Comparison of ENCODE assay signal across 8 cellular contexts in the genomic region with DNA sequence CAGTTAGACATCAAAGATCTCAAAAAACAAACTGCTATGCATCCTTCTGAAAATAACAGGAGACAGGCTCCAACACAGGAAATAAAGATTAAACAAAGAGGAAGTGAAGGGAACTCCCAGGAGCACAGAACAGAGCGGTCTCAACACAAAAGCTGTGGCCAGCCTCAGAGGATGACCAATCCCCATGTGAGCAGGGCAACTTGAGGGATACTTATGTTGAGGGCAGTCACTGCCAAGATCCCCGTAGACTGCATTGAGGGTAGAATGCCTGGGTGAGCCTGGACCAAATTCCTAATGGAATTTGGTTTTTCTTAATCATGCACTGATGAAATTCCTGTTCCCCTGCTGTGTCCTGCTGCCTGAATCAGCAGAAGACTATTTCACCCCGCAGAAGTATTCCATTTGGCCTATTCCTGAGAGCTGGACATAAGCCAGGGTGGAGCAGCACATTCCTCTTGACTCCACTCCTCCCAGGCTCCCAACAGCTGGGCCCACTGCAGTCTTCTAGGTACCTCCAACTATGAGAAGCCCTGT. TPM values are rescaled to one million over a fixed set of nuclear protein-coding genes. Genes with fewer than 3 reads are reported as not detected.
DNase-seq lines count a peak whose midpoint lies in the region; ATAC-seq, FAIRE-seq and TF ChIP-seq lines count a peak whose summit lies in the region.

No MANE protein-coding gene starts in this region.

- peak; percentile 99 for FAIRE-seq in endothelial cell of umbilical vein (lab: Jason Lieb, UNC)

- BruUV-seq in OCI-LY7 (replicated peaks; lab: Mats Ljungman, UMichigan), result no TSS peak
- BruUV-seq in endothelial cell of umbilical vein (replicated peaks; lab: Mats Ljungman, UMichigan), result no TSS peak

- H3K4me2 ChIP-seq in OCI-LY7 (ENCODE audit: low read length), result peak overlapping the region; percentile 59
- peak overlapping the region; percentile 59 for H3K4me2 ChIP-seq in endothelial cell of umbilical vein (ENCODE audit: insufficient read depth, low read length)

- H3K9me3 ChIP-seq in OCI-LY7 (ENCODE audit: low read length) (no peaks in the 10 kb centered on the region), endothelial cell of umbilical vein (replicated peaks; ENCODE audit: control insufficient read depth, insufficient read depth, low read length) (no peaks in the 10 kb centered on the region)

- H3K79me2 ChIP-seq in OCI-LY7 (ENCODE audit: insufficient read depth, low read depth, low read length) (peaks cover 78% of the 10 kb centered on the region), endothelial cell of umbilical vein (ENCODE audit: control insufficient read depth, insufficient read depth, low read length) (peaks cover 86% of the 10 kb centered on the region)

- no peaks in the 10 kb centered on the region for H3K27me3 ChIP-seq in endothelial cell of umbilical vein (ENCODE audit: control insufficient read depth in 2 of 2, insufficient read depth in 2 of 2, low read length in 2 of 2)

- peaks cover 54% of the 10 kb centered on the region for H4K20me1 ChIP-seq in OCI-LY7 (ENCODE audit: insufficient read depth, low read length)
- peaks cover 2% of the 10 kb centered on the region for H4K20me1 ChIP-seq in endothelial cell of umbilical vein (replicated peaks; ENCODE audit: control insufficient read depth, extremely low read depth, insufficient read depth, low read length)

- CTCF ChIA-PET in OCI-LY7 (lab: Charles Lee; ENCODE audit: unreplicated experiment), result no interaction called here
- CTCF ChIA-PET in endothelial cell of umbilical vein (lab: Charles Lee), result interaction anchor here (0.7 to 2.0 kb wide), 4 partner anchors 11 to 67 kb away, joined by 3 to 4 read pairs (median 3); no protein-coding TSS in a partner anchor

- H3K27ac ChIP-seq in OCI-LY7 (ENCODE audit: low read depth, low read length, poor library complexity, severe bottlenecking), result no peak overlapping the region
- peak overlapping the region; percentile 86 for H3K27ac ChIP-seq in endothelial cell of umbilical vein (ENCODE audit: insufficient read depth, low read depth, low read length)

- intact Hi-C loops in OCI-LY7 (cut with micrococcal nuclease; ENCODE audit: unreplicated experiment) (no loop called here), endothelial cell of umbilical vein (cut with micrococcal nuclease) (loop anchor here (1.0 to 2.0 kb wide), 5 partner anchors 19 to 85 kb away; no protein-coding TSS in a partner anchor)

- no peak overlapping the region for H2AFZ ChIP-seq in OCI-LY7 (ENCODE audit: low read length)
- no peak overlapping the region for H2AFZ ChIP-seq in endothelial cell of umbilical vein (ENCODE audit: low read depth, low read length)

- DNase-seq in EH (ENCODE audit: low read depth) (peak; percentile 99), OCI-LY7 (ENCODE audit: low spot score) (peak; percentile 37), endothelial cell of umbilical vein (ENCODE audit: low read depth, low spot score) (peak; percentile 91), myocyte (ENCODE audit: low read depth) (peak; percentile 98), T-helper 2 cell (no peak), NCI-H2107 (lab: John Stamatoyannopoulos, UW) (no peak)

- TF ChIP-seq CTCF in OCI-LY7 (conservative IDR thresholded peaks at IDR 0.05; ENCODE audit: low read length) (no peak), endothelial cell of umbilical vein (IDR thresholded peaks at IDR 0.05; ENCODE audit: extremely low read depth in 1 of 2, insufficient read depth in 1 of 2, low read depth in 1 of 2, low read length in 2 of 2) (no peak)

- H3K36me3 ChIP-seq in OCI-LY7 (ENCODE audit: insufficient read depth, low read length) (no peaks in the 10 kb centered on the region), endothelial cell of umbilical vein (ENCODE audit: control insufficient read depth in 2 of 2, extremely low read depth in 1 of 2, insufficient read depth in 2 of 2, low read length in 2 of 2) (no peaks in the 10 kb centered on the region)

- no peaks in the 10 kb centered on the region for H3K9me2 ChIP-seq in OCI-LY7 (ENCODE audit: insufficient read depth, low read length)

- no peak for ATAC-seq in HG02623 (IDR thresholded peaks at IDR 0.05; ENCODE audit: unreplicated experiment)
- ATAC-seq in HG03354 (IDR thresholded peaks at IDR 0.05; ENCODE audit: poor library complexity, severe bottlenecking, unreplicated experiment), result no peak

- no peaks in the 10 kb centered on the region for H3K9me1 ChIP-seq in endothelial cell of umbilical vein (replicated peaks; ENCODE audit: control insufficient read depth, extremely low read depth, insufficient read depth, low read length)

- H3K4me1 ChIP-seq in OCI-LY7 (ENCODE audit: insufficient read depth, low read length, poor library complexity, severe bottlenecking) (peaks cover 23% of the 10 kb centered on the region), endothelial cell of umbilical vein (ENCODE audit: control insufficient read depth, extremely low read depth, insufficient read depth, low read length) (peaks cover 54% of the 10 kb centered on the region)

- peak overlapping the region; percentile 42 for H3K9ac ChIP-seq in endothelial cell of umbilical vein (replicated peaks; ENCODE audit: extremely low read depth, insufficient read depth, low read length)

- no peak for TF ChIP-seq POLR2A in endothelial cell of umbilical vein (IDR thresholded peaks at IDR 0.05; ENCODE audit: low read depth, low read length)

- dilution Hi-C loops in endothelial cell of umbilical vein (cut with MboI; ENCODE audit: extremely low pct_ligation_motif_present, low sequenced_read_pairs), result no loop called here

- POLR2A ChIA-PET in OCI-LY7 (lab: Charles Lee), result interaction anchor here (1.2 kb wide), 1 partner anchor 44 kb away, joined by 5 read pairs; no protein-coding TSS in a partner anchor
- POLR2A ChIA-PET in endothelial cell of umbilical vein (lab: Charles Lee), result interaction anchor here (0.6 to 0.8 kb wide), 3 partner anchors 20 to 1454 kb away, joined by 3 to 4 read pairs (median 3); no protein-coding TSS in a partner anchor

- peak overlapping the region; percentile 12 for H3K4me3 ChIP-seq in OCI-LY7 (ENCODE audit: low read depth, low read length, poor library complexity, severe bottlenecking)
- H3K4me3 ChIP-seq in endothelial cell of umbilical vein (replicated peaks in 1 of 3; ENCODE audit: insufficient read depth in 1 of 3, low read depth in 1 of 3, low read length in 3 of 3), result peak overlapping the region in 1 of 3 experiments; percentile 6

TF ChIP-seq in endothelial cell of umbilical vein, 7 proteins besides CTCF, POLR2A, EP300 and RAD21:
- TF ChIP-seq POLR2AphosphoS5 (IDR thresholded peaks at IDR 0.05; ENCODE audit: insufficient read depth, low read depth, low read length) (peak; percentile 75), GATA2 (IDR thresholded peaks at IDR 0.05; ENCODE audit: insufficient read depth, insufficient read length, low read depth, low read length) (peak; percentile 6), MYC (IDR thresholded peaks at IDR 0.05; ENCODE audit: low read depth, low read length) (no peak), FOS (IDR thresholded peaks at IDR 0.05; ENCODE audit: borderline replicate concordance, insufficient read depth, low read length) (peak; percentile 32), JUN (IDR thresholded peaks at IDR 0.05; ENCODE audit: borderline replicate concordance, insufficient read depth, insufficient read length, low read depth) (peak; percentile 49), EZH2 (IDR thresholded peaks at IDR 0.05; ENCODE audit: borderline replicate concordance, low read depth, low read length, severe bottlenecking) (no peak), MAX (IDR thresholded peaks at IDR 0.05; ENCODE audit: insufficient read depth, insufficient read length) (no peak)

RNA-seq across cellular contexts. Expression of gene JAK1, which starts 49.0 kb away (rescaled TPM):
- 66.9 and 72.6 TPM in 2 replicates for total RNA-seq in OCI-LY7 (2014; rRNA removed; shearing (Covaris generic))
- total RNA-seq in OCI-LY7 (2022), result 86.8 and 106 TPM in 2 replicates
- 152 and 177 TPM in 2 replicates for total RNA-seq in endothelial cell of umbilical vein
- polyA plus RNA-seq in endothelial cell of umbilical vein, result 60.1 and 68.8 TPM in 2 replicates
- polyA plus RNA-seq in endothelial cell of umbilical vein (2011; cell fraction: cytosol; rRNA removed), result 75.4 and 89.5 TPM in 2 replicates
- polyA plus RNA-seq in endothelial cell of umbilical vein (2011; cell fraction: nucleus; rRNA removed), result 149 and 163 TPM in 2 replicates
- polyA plus RNA-seq in endothelial cell of umbilical vein (2012), result 128 and 187 TPM in 2 replicates
- polyA minus RNA-seq in endothelial cell of umbilical vein, result 180 and 216 TPM in 2 replicates
- 36.5 TPM for polyA minus RNA-seq in endothelial cell of umbilical vein (2011; cell fraction: cytosol; rRNA and poly(A)+ RNA removed)
- 174 and 238 TPM in 2 replicates for polyA minus RNA-seq in endothelial cell of umbilical vein (2011; cell fraction: nucleus; rRNA and poly(A)+ RNA removed)
- total RNA-seq in myocyte, result 62.1 and 75.1 TPM in 2 replicates
- 40.2 TPM for polyA plus RNA-seq in myocyte (2012)

Comparison
In these comparisons a context has a peak if more than half of its experiments do, and no peak if none do; other contexts are left out.
1. DNase-seq: peak in EH (single experiment), OCI-LY7 (single experiment), endothelial cell of umbilical vein (single experiment) and myocyte (single experiment); none in T-helper 2 cell (0 of 5) and NCI-H2107 (single experiment).